ENCODE assay signal across 16 cellular contexts in the genomic region with DNA sequence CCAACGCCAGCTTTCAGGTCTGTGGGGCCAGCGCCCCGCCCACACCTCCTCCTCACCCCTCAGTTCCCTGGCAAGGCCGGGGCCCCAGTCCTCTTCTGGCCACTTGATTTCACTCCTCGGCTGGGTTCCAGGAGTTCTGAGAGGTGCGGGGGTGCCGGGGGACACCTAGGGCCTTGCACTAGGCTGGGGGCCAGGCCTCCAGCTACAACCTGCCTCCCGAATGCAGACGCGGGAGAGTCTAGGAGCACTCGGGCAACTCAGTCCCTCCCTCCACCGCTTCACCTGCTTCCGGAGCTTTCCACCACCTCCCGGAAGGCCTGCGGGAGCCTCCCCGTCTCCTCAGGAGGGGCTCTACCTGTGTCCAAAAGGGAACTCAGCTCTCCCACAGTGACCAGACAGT.
"Had no signal": no experiment of that assay in that cellular context is flagged by ENCODE, and none has a peak within 500 bp of the region (broad histone marks: within the 10 kb centered on the region; RNA-seq: fewer than 3 reads in every experiment).

No MANE protein-coding gene starts in this region.

- H3K4me1 ChIP-seq: adrenal gland, foreskin keratinocyte had no signal

- H3K27me3 ChIP-seq: adrenal gland, foreskin keratinocyte had no signal

- ATAC-seq: activated T-cell treated with anti-CD3 and anti-CD28 coated beads, Interleukin-2, amount 50 U/mL, for 4 hours; foreskin keratinocyte; mucosa of descending colon; naive thymus-derived CD4-positive, alpha-beta T cell had no signal

- H3K4me3 ChIP-seq: adrenal gland, mucosa of descending colon, SK-N-MC had no signal

- H3K27ac ChIP-seq: adrenal gland, foreskin keratinocyte, SK-N-MC, WERI-Rb-1 had no signal

- DNase-seq: activated CD4-positive, alpha-beta T cell treated with anti-CD3 and anti-CD28 coated beads, Interleukin-2, amount 50 U/mL, for 48 hours; activated effector memory CD4-positive, alpha-beta T cell treated with anti-CD3 and anti-CD28 coated beads, Interleukin-2, amount 50 U/mL, for 16 hours; activated T-cell treated with anti-CD3 and anti-CD28 coated beads, Interleukin-2, amount 50 U/mL, for 4 hours; adrenal gland; central memory CD4-positive, alpha-beta T cell; cortex of kidney; effector memory CD4-positive, alpha-beta T cell; foreskin keratinocyte; immature natural killer cell; naive thymus-derived CD4-positive, alpha-beta T cell; small intestine; stimulated activated CD4-positive, alpha-beta T cell treated with anti-CD3 and anti-CD28 coated beads, Interleukin-4, amount 100 ng/mL, for 24 hours; stimulated activated naive CD4-positive, alpha-beta T cell treated with Interleukin-2 at 50 U/mL for 16 hours; WERI-Rb-1 had no signal

- H3K36me3 ChIP-seq: WERI-Rb-1 had no signal

- H3K9me3 ChIP-seq: adrenal gland, mucosa of descending colon had no signal
